Comparison of ENCODE assay signal across 1 cellular context in the genomic region with DNA sequence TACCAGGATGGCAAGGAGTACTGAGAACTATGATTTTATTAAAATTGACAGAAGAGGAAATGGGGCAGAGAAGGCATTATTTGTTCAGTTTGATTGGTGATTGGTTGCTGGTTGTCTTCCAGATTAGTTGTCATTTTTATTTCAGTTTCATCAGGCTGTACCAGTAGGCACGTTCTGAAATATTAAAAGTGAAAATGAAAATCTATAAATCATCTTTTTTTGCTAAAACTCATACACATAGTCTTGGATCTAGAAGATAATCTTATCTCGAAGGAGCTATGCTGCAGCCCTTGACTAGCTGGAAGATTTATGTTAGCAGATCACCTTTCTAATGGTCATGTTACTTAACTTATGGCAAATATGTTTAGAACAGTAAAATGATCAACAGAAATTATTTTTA.
TF ChIP-seq lines count a peak whose summit lies in the region.

No MANE protein-coding gene starts in this region.

TF ChIP-seq in SK-N-SH treated with all-trans-retinoic acid at 6 μM for 48 hours, 23 proteins besides CTCF, POLR2A, EP300 and RAD21 (continued from another document):
- TF ChIP-seq, protein P1, sequence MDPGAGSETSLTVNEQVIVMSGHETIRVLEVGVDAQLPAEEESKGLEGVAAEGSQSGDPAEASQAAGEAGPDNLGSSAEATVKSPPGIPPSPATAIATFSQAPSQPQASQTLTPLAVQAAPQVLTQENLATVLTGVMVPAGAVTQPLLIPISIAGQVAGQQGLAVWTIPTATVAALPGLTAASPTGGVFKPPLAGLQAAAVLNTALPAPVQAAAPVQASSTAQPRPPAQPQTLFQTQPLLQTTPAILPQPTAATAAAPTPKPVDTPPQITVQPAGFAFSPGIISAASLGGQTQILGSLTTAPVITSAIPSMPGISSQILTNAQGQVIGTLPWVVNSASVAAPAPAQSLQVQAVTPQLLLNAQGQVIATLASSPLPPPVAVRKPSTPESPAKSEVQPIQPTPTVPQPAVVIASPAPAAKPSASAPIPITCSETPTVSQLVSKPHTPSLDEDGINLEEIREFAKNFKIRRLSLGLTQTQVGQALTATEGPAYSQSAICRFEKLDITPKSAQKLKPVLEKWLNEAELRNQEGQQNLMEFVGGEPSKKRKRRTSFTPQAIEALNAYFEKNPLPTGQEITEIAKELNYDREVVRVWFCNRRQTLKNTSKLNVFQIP (CRISPR knock-in tag; IDR thresholded peaks at IDR 0.05; ENCODE audit: borderline replicate concordance, low read depth) = no peak
- TF ChIP-seq ZFP30 (CRISPR knock-in tag; IDR thresholded peaks at IDR 0.05) = no peak
- TF ChIP-seq GLIS3 (CRISPR knock-in tag; IDR thresholded peaks at IDR 0.05) = no peak
- no peak for TF ChIP-seq ZNF565 (CRISPR knock-in tag; conservative IDR thresholded peaks at IDR 0.05; ENCODE audit: low read depth)
- TF ChIP-seq ISL1 (CRISPR knock-in tag; IDR thresholded peaks at IDR 0.05) = no peak
TF ChIP-seq in SK-N-SH treated with all-trans-retinoic acid at 6 μM for 48 hours: peak in this region for 0.
